Comparison of ENCODE assay signal across 26 cellular contexts in genomic region chr12:33251548-33251947, GRCh38.
"Had no signal": no experiment of that assay in that cellular context is flagged by ENCODE, and none has a peak within 500 bp of the region (broad histone marks: within the 10 kb centered on the region; RNA-seq: fewer than 3 reads in every experiment).

No MANE protein-coding gene starts in this region.

- H3K36me3 ChIP-seq: colonic mucosa, esophagus squamous epithelium, gastrocnemius medialis, heart right ventricle, left lung, lower lobe of right lung had no signal

- DNase-seq: colonic mucosa; cortex of kidney; effector CD8-positive, alpha-beta T cell; effector memory CD8-positive, alpha-beta T cell; endodermal cell; erythroblast; esophagus squamous epithelium; foreskin fibroblast; foreskin melanocyte; gastrocnemius medialis; glutamatergic neuron; head of caudate nucleus; heart right ventricle; hippocampal formation; left cardiac atrium; left lung; left ventricle myocardium superior; lower lobe of right lung; mesenchymal stem cell; mucosa of descending colon; naive B cell had no signal

- H3K4me3 ChIP-seq: colonic mucosa, esophagus squamous epithelium, gastrocnemius medialis, heart right ventricle, left lung, lower lobe of right lung, mucosa of descending colon had no signal

- FAIRE-seq: endometrium, islet of Langerhans, keratinocyte had no signal

- H3K27me3 ChIP-seq: colonic mucosa, esophagus squamous epithelium, gastrocnemius medialis, heart right ventricle, left lung had no signal

- H3K27ac ChIP-seq: colonic mucosa, epithelial cell of prostate, esophagus squamous epithelium, gastrocnemius medialis, heart right ventricle, left lung, lower lobe of right lung had no signal

- H3K9me3 ChIP-seq: colonic mucosa, esophagus squamous epithelium, gastrocnemius medialis, heart right ventricle, left lung, lower lobe of right lung, mucosa of descending colon had no signal

- H3K4me1 ChIP-seq: colonic mucosa, esophagus squamous epithelium, gastrocnemius medialis, heart right ventricle, left lung, lower lobe of right lung had no signal

- ATAC-seq: effector memory CD8-positive, alpha-beta T cell; esophagus mucosa; gastrocnemius medialis; heart right ventricle; left cardiac atrium; left lung; left ventricle myocardium superior; lower lobe of right lung; mucosa of descending colon had no signal
